In the genomic region with DNA sequence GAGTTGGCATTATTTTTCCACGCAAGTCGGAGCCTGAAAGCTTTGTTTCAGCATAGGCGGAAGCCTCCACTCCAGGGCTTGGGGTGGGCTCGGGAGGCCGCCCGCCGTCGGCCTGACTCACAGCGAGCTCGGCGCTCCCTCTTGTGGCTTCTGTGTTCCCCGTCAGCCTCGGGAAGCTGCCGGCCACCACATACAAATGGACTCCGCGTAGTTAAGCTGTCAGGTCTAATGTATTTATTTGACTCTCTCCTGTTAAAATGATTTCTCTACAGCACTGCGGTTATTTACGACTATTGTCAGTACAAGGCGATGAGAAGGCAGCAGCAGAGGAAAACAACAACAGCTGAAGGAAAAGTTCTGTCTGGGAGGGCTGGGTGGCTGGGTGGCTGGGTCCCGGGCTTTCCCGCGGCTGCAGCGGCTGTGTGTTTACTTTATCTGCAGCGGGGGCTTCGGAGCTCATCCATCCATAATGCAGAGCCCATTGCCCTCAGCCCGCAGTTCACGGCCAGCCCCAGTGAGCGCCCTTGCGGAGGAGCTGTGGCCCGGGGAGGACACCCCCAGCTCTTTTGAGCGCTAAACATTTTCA, we compare ENCODE assay signal across 8 cellular contexts.
DNase-seq lines count a peak whose midpoint lies in the region; ATAC-seq and TF ChIP-seq lines count a peak whose summit lies in the region.

No MANE protein-coding gene starts in this region.

- peaks cover 7% of the 10 kb centered on the region for H3K4me1 Mint-ChIP-seq in endothelial cell (ENCODE audit: unreplicated experiment)
- peaks cover 19% of the 10 kb centered on the region for H3K4me1 Mint-ChIP-seq in mesothelial cell of epicardium

- H3K36me3 Mint-ChIP-seq in endothelial cell (ENCODE audit: low read depth, unreplicated experiment) (no peaks in the 10 kb centered on the region), mesothelial cell of epicardium (no peaks in the 10 kb centered on the region)

- peak overlapping the region; percentile 83 for H3K4me3 Mint-ChIP-seq in endothelial cell (ENCODE audit: unreplicated experiment)
- peak overlapping the region; percentile 71 for H3K4me3 Mint-ChIP-seq in mesothelial cell of epicardium

- H3K27me3 Mint-ChIP-seq in endothelial cell (ENCODE audit: unreplicated experiment) (peaks cover 4% of the 10 kb centered on the region), mesothelial cell of epicardium (ENCODE audit: low read depth) (peaks cover 49% of the 10 kb centered on the region)

- no peak overlapping the region for H3K27ac Mint-ChIP-seq in endothelial cell (ENCODE audit: unreplicated experiment)
- peak overlapping the region; percentile 16 for H3K27ac Mint-ChIP-seq in mesothelial cell of epicardium

- TF ChIP-seq CTCF in endothelial cell (IDR thresholded peaks at IDR 0.05; ENCODE audit: unreplicated experiment) (peak; percentile 57), mesothelial cell of epicardium (IDR thresholded peaks at IDR 0.05; ENCODE audit: unreplicated experiment) (peak; percentile 60)

- H3K9me3 Mint-ChIP-seq in endothelial cell (ENCODE audit: unreplicated experiment) (no peaks in the 10 kb centered on the region), mesothelial cell of epicardium (no peaks in the 10 kb centered on the region)

- ATAC-seq in GM21528 (IDR thresholded peaks at IDR 0.05; ENCODE audit: low FRiP score, unreplicated experiment) (peak; percentile 57), GM18858 (IDR thresholded peaks at IDR 0.05; ENCODE audit: unreplicated experiment) (no peak)

- DNase-seq in ELR (ENCODE audit: low read depth) (peak; percentile 81), Kasumi-1 (lab: John Stamatoyannopoulos, UW) (peak; percentile 19 to 27), RPMI7951 (ENCODE audit: low read depth) (peak; percentile 61), endothelial cell (ENCODE audit: low spot score) (peak; percentile 81), mesothelial cell of epicardium (ENCODE audit: low spot score in 2 of 2, unreplicated experiment in 2 of 2) (peak; percentile 62 to 81), superior temporal gyrus (ENCODE audit: extremely low spot score) (peak; percentile 81)

Comparison
In these comparisons a context has a peak if more than half of its experiments do, and no peak if none do; other contexts are left out.
1. DNase-seq: peak in every context shown above with its lines; median percentile 81 in ELR; 81 in endothelial cell; 81 in superior temporal gyrus; 72 in mesothelial cell of epicardium; 61 in RPMI7951; 23 in Kasumi-1.